Comparison of ENCODE assay signal across 1 cellular context in the genomic region with DNA sequence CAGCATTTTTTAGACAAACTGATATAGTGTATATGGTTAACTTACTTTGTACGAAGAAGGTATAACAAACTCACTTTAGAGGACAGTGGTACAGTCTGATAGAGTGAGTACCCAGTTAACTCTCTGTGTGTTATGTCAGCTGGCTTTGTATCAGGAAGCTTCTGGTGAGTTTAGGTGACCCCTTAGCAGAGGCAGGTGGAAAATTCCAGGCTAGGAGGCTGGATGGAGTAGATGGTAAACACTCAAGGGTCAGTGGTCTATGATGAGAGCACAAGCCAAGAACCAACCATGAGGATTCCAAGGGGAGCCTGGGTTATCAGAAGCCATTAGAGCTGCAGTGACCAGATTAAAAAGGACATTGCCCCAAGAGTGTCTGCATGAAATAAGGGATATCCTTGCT.
TF ChIP-seq lines count a peak whose summit lies in the region.

No MANE protein-coding gene starts in this region.

TF ChIP-seq in H1, 55 proteins besides CTCF, POLR2A, EP300 and RAD21 (continued from another document):
- TF ChIP-seq, protein P1, sequence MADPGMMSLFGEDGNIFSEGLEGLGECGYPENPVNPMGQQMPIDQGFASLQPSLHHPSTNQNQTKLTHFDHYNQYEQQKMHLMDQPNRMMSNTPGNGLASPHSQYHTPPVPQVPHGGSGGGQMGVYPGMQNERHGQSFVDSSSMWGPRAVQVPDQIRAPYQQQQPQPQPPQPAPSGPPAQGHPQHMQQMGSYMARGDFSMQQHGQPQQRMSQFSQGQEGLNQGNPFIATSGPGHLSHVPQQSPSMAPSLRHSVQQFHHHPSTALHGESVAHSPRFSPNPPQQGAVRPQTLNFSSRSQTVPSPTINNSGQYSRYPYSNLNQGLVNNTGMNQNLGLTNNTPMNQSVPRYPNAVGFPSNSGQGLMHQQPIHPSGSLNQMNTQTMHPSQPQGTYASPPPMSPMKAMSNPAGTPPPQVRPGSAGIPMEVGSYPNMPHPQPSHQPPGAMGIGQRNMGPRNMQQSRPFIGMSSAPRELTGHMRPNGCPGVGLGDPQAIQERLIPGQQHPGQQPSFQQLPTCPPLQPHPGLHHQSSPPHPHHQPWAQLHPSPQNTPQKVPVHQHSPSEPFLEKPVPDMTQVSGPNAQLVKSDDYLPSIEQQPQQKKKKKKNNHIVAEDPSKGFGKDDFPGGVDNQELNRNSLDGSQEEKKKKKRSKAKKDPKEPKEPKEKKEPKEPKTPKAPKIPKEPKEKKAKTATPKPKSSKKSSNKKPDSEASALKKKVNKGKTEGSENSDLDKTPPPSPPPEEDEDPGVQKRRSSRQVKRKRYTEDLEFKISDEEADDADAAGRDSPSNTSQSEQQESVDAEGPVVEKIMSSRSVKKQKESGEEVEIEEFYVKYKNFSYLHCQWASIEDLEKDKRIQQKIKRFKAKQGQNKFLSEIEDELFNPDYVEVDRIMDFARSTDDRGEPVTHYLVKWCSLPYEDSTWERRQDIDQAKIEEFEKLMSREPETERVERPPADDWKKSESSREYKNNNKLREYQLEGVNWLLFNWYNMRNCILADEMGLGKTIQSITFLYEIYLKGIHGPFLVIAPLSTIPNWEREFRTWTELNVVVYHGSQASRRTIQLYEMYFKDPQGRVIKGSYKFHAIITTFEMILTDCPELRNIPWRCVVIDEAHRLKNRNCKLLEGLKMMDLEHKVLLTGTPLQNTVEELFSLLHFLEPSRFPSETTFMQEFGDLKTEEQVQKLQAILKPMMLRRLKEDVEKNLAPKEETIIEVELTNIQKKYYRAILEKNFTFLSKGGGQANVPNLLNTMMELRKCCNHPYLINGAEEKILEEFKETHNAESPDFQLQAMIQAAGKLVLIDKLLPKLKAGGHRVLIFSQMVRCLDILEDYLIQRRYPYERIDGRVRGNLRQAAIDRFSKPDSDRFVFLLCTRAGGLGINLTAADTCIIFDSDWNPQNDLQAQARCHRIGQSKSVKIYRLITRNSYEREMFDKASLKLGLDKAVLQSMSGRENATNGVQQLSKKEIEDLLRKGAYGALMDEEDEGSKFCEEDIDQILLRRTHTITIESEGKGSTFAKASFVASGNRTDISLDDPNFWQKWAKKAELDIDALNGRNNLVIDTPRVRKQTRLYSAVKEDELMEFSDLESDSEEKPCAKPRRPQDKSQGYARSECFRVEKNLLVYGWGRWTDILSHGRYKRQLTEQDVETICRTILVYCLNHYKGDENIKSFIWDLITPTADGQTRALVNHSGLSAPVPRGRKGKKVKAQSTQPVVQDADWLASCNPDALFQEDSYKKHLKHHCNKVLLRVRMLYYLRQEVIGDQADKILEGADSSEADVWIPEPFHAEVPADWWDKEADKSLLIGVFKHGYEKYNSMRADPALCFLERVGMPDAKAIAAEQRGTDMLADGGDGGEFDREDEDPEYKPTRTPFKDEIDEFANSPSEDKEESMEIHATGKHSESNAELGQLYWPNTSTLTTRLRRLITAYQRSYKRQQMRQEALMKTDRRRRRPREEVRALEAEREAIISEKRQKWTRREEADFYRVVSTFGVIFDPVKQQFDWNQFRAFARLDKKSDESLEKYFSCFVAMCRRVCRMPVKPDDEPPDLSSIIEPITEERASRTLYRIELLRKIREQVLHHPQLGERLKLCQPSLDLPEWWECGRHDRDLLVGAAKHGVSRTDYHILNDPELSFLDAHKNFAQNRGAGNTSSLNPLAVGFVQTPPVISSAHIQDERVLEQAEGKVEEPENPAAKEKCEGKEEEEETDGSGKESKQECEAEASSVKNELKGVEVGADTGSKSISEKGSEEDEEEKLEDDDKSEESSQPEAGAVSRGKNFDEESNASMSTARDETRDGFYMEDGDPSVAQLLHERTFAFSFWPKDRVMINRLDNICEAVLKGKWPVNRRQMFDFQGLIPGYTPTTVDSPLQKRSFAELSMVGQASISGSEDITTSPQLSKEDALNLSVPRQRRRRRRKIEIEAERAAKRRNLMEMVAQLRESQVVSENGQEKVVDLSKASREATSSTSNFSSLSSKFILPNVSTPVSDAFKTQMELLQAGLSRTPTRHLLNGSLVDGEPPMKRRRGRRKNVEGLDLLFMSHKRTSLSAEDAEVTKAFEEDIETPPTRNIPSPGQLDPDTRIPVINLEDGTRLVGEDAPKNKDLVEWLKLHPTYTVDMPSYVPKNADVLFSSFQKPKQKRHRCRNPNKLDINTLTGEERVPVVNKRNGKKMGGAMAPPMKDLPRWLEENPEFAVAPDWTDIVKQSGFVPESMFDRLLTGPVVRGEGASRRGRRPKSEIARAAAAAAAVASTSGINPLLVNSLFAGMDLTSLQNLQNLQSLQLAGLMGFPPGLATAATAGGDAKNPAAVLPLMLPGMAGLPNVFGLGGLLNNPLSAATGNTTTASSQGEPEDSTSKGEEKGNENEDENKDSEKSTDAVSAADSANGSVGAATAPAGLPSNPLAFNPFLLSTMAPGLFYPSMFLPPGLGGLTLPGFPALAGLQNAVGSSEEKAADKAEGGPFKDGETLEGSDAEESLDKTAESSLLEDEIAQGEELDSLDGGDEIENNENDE (IDR thresholded peaks at IDR 0.05; ENCODE audit: insufficient replicate concordance, low read length): no peak
- TF ChIP-seq, protein P2, sequence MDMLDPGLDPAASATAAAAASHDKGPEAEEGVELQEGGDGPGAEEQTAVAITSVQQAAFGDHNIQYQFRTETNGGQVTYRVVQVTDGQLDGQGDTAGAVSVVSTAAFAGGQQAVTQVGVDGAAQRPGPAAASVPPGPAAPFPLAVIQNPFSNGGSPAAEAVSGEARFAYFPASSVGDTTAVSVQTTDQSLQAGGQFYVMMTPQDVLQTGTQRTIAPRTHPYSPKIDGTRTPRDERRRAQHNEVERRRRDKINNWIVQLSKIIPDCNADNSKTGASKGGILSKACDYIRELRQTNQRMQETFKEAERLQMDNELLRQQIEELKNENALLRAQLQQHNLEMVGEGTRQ (IDR thresholded peaks at IDR 0.05; ENCODE audit: low read length): no peak
- TF ChIP-seq, protein P3, sequence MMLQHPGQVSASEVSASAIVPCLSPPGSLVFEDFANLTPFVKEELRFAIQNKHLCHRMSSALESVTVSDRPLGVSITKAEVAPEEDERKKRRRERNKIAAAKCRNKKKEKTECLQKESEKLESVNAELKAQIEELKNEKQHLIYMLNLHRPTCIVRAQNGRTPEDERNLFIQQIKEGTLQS (IDR thresholded peaks at IDR 0.05; ENCODE audit: insufficient read depth, low read depth, low read length): no peak
- TF ChIP-seq ZNF274 (IDR thresholded peaks at IDR 0.05; ENCODE audit: borderline replicate concordance, extremely low read depth, low read length) (no peak), FOSL1 (IDR thresholded peaks at IDR 0.05; ENCODE audit: insufficient read depth, low read depth, low read length) (no peak), HDAC2 (IDR thresholded peaks at IDR 0.05; ENCODE audit: borderline replicate concordance in 1 of 2, low read depth in 2 of 2, low read length in 2 of 2) (no peak), POLR2AphosphoS5 (IDR thresholded peaks at IDR 0.05; ENCODE audit: low read depth, low read length) (no peak), MAFK (IDR thresholded peaks at IDR 0.05; ENCODE audit: low read depth, low read length) (no peak), CBX5 (IDR thresholded peaks at IDR 0.05; ENCODE audit: low read depth, low read length) (no peak)
